ENCODE assay signal across 31 cellular contexts in the genomic region with DNA sequence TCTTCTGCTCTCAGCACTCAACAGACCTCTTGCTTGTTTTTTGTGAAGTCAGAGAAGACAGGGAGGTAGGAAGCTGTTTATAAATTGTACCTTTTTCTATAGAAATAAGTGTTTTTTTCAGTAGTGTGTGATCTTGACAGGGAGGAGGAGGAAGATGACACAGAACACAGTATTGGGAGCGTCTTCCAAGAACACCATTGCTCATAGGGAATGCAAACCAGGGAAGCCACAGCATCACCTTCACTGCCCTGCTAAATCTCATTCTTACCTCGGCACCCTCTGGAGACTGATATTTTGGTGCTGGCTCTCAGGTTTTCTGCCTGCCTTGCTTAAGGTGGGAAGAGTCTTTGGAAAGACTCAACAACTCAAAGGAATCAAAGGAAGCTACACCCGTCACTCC.
DNase-seq lines count a peak whose midpoint lies in the region; ATAC-seq and TF ChIP-seq lines count a peak whose summit lies in the region.
"Had no signal": no experiment of that assay in that cellular context is flagged by ENCODE, and none has a peak within 500 bp of the region (broad histone marks: within the 10 kb centered on the region; RNA-seq: fewer than 3 reads in every experiment).

No MANE protein-coding gene starts in this region.

- H3K23ac ChIP-seq in IMR-90 (ENCODE audit: low read depth, low read length) (no peak overlapping the region), mesenchymal stem cell (ENCODE audit: low read length in 2 of 2) (no peak overlapping the region)

- peak overlapping the region; percentile 37 for H3K18ac ChIP-seq in IMR-90 (ENCODE audit: low read depth, low read length)
- no peak overlapping the region for H3K18ac ChIP-seq in mesenchymal stem cell (ENCODE audit: low read depth in 1 of 2, low read length in 2 of 2)

- H4K91ac ChIP-seq in IMR-90 (ENCODE audit: insufficient read depth, low read depth, low read length) (peak overlapping the region; percentile 59), mesenchymal stem cell (ENCODE audit: low read length) (peak overlapping the region; percentile 22)

- H3K9me3 ChIP-seq in IMR-90 (ENCODE audit: control insufficient read depth, insufficient read depth, low read length) (no peaks in the 10 kb centered on the region), mesenchymal stem cell (ENCODE audit: control insufficient read depth, low read length) (no peaks in the 10 kb centered on the region), testis (no peaks in the 10 kb centered on the region)
- H3K9me3 ChIP-seq: A549; BE2C; BLaER1; BLaER1 treated with 17β-estradiol and CSF1 and Interleukin-3, amounts not matched to agents 10 nM and 100 nM; Caco-2 had no signal

- ATAC-seq in IMR-90 (ENCODE audit: low read depth) (no peak), GM21526 (IDR thresholded peaks at IDR 0.05; ENCODE audit: low FRiP score, unreplicated experiment) (no peak), GM21723 (IDR thresholded peaks at IDR 0.05; ENCODE audit: unreplicated experiment) (no peak)
- ATAC-seq: A549; CD8-positive, alpha-beta T cell had no signal

- H2BK5ac ChIP-seq in IMR-90 (ENCODE audit: low read depth, low read length, poor library complexity, severe bottlenecking) (no peak overlapping the region), mesenchymal stem cell (ENCODE audit: low read depth, low read length, poor library complexity, severe bottlenecking) (no peak overlapping the region)

- H3K27me3 ChIP-seq in IMR-90 (ENCODE audit: control insufficient read depth, insufficient read depth, low read length) = no peaks in the 10 kb centered on the region
- H3K27me3 ChIP-seq in mesenchymal stem cell (ENCODE audit: control insufficient read depth in 1 of 2, insufficient read depth in 1 of 2, low read length in 2 of 2) = no peaks in the 10 kb centered on the region
- no peaks in the 10 kb centered on the region for H3K27me3 ChIP-seq in testis
- H3K27me3 ChIP-seq: BE2C; BLaER1; BLaER1 treated with 17β-estradiol and CSF1 and Interleukin-3, amounts not matched to agents 10 nM and 100 nM had no signal

- H3K36me3 ChIP-seq in IMR-90 (ENCODE audit: control insufficient read depth, insufficient read depth, low read length) (no peaks in the 10 kb centered on the region), mesenchymal stem cell (ENCODE audit: control insufficient read depth in 1 of 2, insufficient read depth in 2 of 2, low read depth in 1 of 2, low read length in 2 of 2) (no peaks in the 10 kb centered on the region), testis (ENCODE audit: low read depth, missing control alignments) (no peaks in the 10 kb centered on the region)
- H3K36me3 ChIP-seq: BE2C; BLaER1; BLaER1 treated with 17β-estradiol and CSF1 and Interleukin-3, amounts not matched to agents 10 nM and 100 nM had no signal

- BruUV-seq in IMR-90 (replicated peaks; lab: Mats Ljungman, UMichigan) = no TSS peak

- no CpG with 5 or more reads among the region's 3 CpGs for WGBS in IMR-90 (ENCODE audit: extremely low coverage in 2 of 2, insufficient read length in 1 of 2), 2 experiments
- WGBS in mesenchymal stem cell = 100% methylated on average over 3 of the region's 3 CpGs
- 91 to 97% methylated on average over 3 of the region's 3 CpGs for WGBS in testis, 2 donors

- H3K9me1 ChIP-seq in IMR-90 (ENCODE audit: insufficient read depth, low read length) = no peaks in the 10 kb centered on the region; the same call in 1 of the 2 replicates

- no peak for TF ChIP-seq POLR2A in IMR-90 (IDR thresholded peaks at IDR 0.05; ENCODE audit: low read depth, low read length)
- TF ChIP-seq POLR2A in testis (IDR thresholded peaks at IDR 0.05) = no peak

- H3K4me2 ChIP-seq in IMR-90 (ENCODE audit: low read depth, low read length) (no peak overlapping the region), mesenchymal stem cell (ENCODE audit: low read length, poor library complexity, severe bottlenecking) (no peak overlapping the region)
- H3K4me2 ChIP-seq: A549; BLaER1; BLaER1 treated with 17β-estradiol and CSF1 and Interleukin-3, amounts not matched to agents 10 nM and 100 nM had no signal

- H3K4me3 ChIP-seq in IMR-90 (ENCODE audit: insufficient read depth, low read depth, low read length) (no peak overlapping the region), mesenchymal stem cell (ENCODE audit: insufficient read depth in 1 of 2, low read depth in 1 of 2, low read length in 2 of 2) (no peak overlapping the region), testis (no peak overlapping the region)
- H3K4me3 ChIP-seq: A549; BLaER1; BLaER1 treated with 17β-estradiol and CSF1 and Interleukin-3, amounts not matched to agents 10 nM and 100 nM had no signal

- H2AFZ ChIP-seq in IMR-90 (replicated peaks; ENCODE audit: low read length, poor library complexity) (no peak overlapping the region), mesenchymal stem cell (ENCODE audit: low read depth, low read length) (no peak overlapping the region)

- H4K8ac ChIP-seq in IMR-90 (ENCODE audit: low read depth in 2 of 2, low read length in 2 of 2) = no peak overlapping the region; a peak in 2 of 4 replicates
- peak overlapping the region; percentile 24 for H4K8ac ChIP-seq in mesenchymal stem cell (ENCODE audit: low read length)

- TF ChIP-seq RAD21 in IMR-90 (IDR thresholded peaks at IDR 0.05; ENCODE audit: low read length) = no peak

- H3K79me1 ChIP-seq in IMR-90 (ENCODE audit: low read depth in 1 of 2, low read length in 2 of 2) (no peaks in the 10 kb centered on the region), mesenchymal stem cell (replicated peaks; ENCODE audit: low read length, poor library complexity, severe bottlenecking) (no peaks in the 10 kb centered on the region)

- H3K27ac ChIP-seq in IMR-90 (ENCODE audit: insufficient read depth, low read length) (no peak overlapping the region), caudate nucleus (ENCODE audit: low read depth, low read length) (peak overlapping the region; percentile 40), mesenchymal stem cell (ENCODE audit: low read length, poor library complexity, severe bottlenecking) (no peak overlapping the region), testis (no peak overlapping the region)
- H3K27ac ChIP-seq: 22Rv1; A549; BLaER1; BLaER1 treated with 17β-estradiol and CSF1 and Interleukin-3, amounts not matched to agents 10 nM and 100 nM; C4-2B had no signal

- H2AK9ac ChIP-seq in IMR-90 (replicated peaks; ENCODE audit: low read depth, low read length, poor library complexity) = no peak overlapping the region

- peak overlapping the region; percentile 62 for H2BK20ac ChIP-seq in IMR-90 (ENCODE audit: low read depth, low read length)

- CTCF ChIA-PET in IMR-90 (lab: Yijun Ruan, JAX) = no interaction called here

- H3K4me1 ChIP-seq in IMR-90 (ENCODE audit: control insufficient read depth, insufficient read depth, low read length) = peaks cover 23% of the 10 kb centered on the region
- H3K4me1 ChIP-seq in mesenchymal stem cell (ENCODE audit: control insufficient read depth, insufficient read depth, low read depth, low read length) = peaks cover 3% of the 10 kb centered on the region
- no peaks in the 10 kb centered on the region for H3K4me1 ChIP-seq in testis
- H3K4me1 ChIP-seq: A549; BE2C; BLaER1; BLaER1 treated with 17β-estradiol and CSF1 and Interleukin-3, amounts not matched to agents 10 nM and 100 nM; Caco-2 had no signal

- H4K20me1 ChIP-seq in IMR-90 (ENCODE audit: insufficient read depth, low read length) = no peaks in the 10 kb centered on the region
- H4K20me1 ChIP-seq: BLaER1; BLaER1 treated with 17β-estradiol and CSF1 and Interleukin-3, amounts not matched to agents 10 nM and 100 nM had no signal

- TF ChIP-seq CTCF in IMR-90 (conservative IDR thresholded peaks at IDR 0.05; ENCODE audit: low read depth, low read length) = no peak
- no peak for TF ChIP-seq CTCF in testis (IDR thresholded peaks at IDR 0.05)

- peak overlapping the region; percentile 52; the same call in 1 of the 2 replicates for H4K5ac ChIP-seq in IMR-90 (ENCODE audit: low read depth, low read length)

- no peak for DNase-seq in IMR-90
- peak in 5 of 61 donors; percentile 1 to 12 (median 9) for DNase-seq in caudate nucleus (lab: John Stamatoyannopoulos, UW)
- no peak for DNase-seq in mesenchymal stem cell
- DNase-seq in testis = no peak
- DNase-seq: 8988T; ACHN; AML-193; BE2C; C1 segment of cervical spinal cord; Caco-2; Calu3; CD4-positive, alpha-beta memory T cell; CD4-positive, alpha-beta T cell; CD4-positive, CD25-positive, alpha-beta regulatory T cell; CD8-positive, alpha-beta memory T cell; CD8-positive, alpha-beta T cell; COR-L47; DMS 273 treated with DMSO at 0.1 percent for 48 hours; DMS153; DMS53; DMS79; DMS79 treated with DMSO at 0.1 percent for 48 hours; DND-41; EL had no signal

- in situ Hi-C loops in IMR-90 (cut with MboI; ENCODE audit: low sequenced_read_pairs) = no loop called here

- intact Hi-C loops in IMR-90 (cut with micrococcal nuclease) = loop anchor here (5.0 kb wide), 1 partner anchor 59 kb away; no protein-coding TSS in a partner anchor
- intact Hi-C loops in testis (cut with DNase I; ENCODE audit: low total_unique reads) = no loop called here

- peak overlapping the region; percentile 22; the same call in 1 of the 2 replicates for H3K4ac ChIP-seq in IMR-90 (ENCODE audit: low read depth, low read length)
- H3K4ac ChIP-seq in mesenchymal stem cell (ENCODE audit: low read depth in 1 of 2, low read length in 2 of 2) = no peak overlapping the region

- no peak overlapping the region for H3K9ac ChIP-seq in IMR-90 (ENCODE audit: low read depth, low read length)
- no peak overlapping the region for H3K9ac ChIP-seq in mesenchymal stem cell (ENCODE audit: low read length)
- H3K9ac ChIP-seq: BLaER1; BLaER1 treated with 17β-estradiol and CSF1 and Interleukin-3, amounts not matched to agents 10 nM and 100 nM had no signal

- dilution Hi-C loops in IMR-90 (cut with HindIII; ENCODE audit: low sequenced_read_pairs, unreplicated experiment) = no loop called here

- H3K14ac ChIP-seq in IMR-90 (replicated peaks; ENCODE audit: low read depth, low read length) (no peak overlapping the region), mesenchymal stem cell (ENCODE audit: low read length in 2 of 2) (no peak overlapping the region)

- H2BK15ac ChIP-seq in IMR-90 (ENCODE audit: low read depth, low read length) (peak overlapping the region; percentile 22; the same call in 1 of the 3 replicates), mesenchymal stem cell (ENCODE audit: low read depth, poor library complexity, severe bottlenecking) (no peak overlapping the region)

- H2BK120ac ChIP-seq in IMR-90 (ENCODE audit: low read depth, low read length) = peak overlapping the region; percentile 56
- H2BK120ac ChIP-seq in mesenchymal stem cell (ENCODE audit: low read depth, low read length) = no peak overlapping the region

- H2AK5ac ChIP-seq in IMR-90 (ENCODE audit: low read depth, low read length) (peak overlapping the region; percentile 52; the same call in 1 of the 2 replicates), mesenchymal stem cell (ENCODE audit: low read length, severe bottlenecking) (no peak overlapping the region)

- H3K56ac ChIP-seq in IMR-90 (ENCODE audit: extremely low read depth, insufficient read depth, low read length) = no peak overlapping the region

- peak overlapping the region in 1 of 2 experiments; percentile 48 for H2BK12ac ChIP-seq in mesenchymal stem cell (ENCODE audit: low read length in 2 of 2)

- POLR2A ChIA-PET in IMR-90 (lab: Charles Lee; ENCODE audit: unreplicated experiment) = no interaction called here

TF ChIP-seq in IMR-90, 13 proteins besides CTCF, POLR2A, EP300 and RAD21 (continues in another document):
- TF ChIP-seq FOS (IDR thresholded peaks at IDR 0.05; ENCODE audit: low read depth, low read length) (no peak), MAFK (IDR thresholded peaks at IDR 0.05; ENCODE audit: low read depth, low read length) (no peak)
